13 cellular contexts compared by ENCODE assay signal in genomic region chr12:79685068-79685467, GRCh38. TPM values are rescaled to one million over a fixed set of nuclear protein-coding genes. Genes with fewer than 3 reads are reported as not detected.
DNase-seq lines count a peak whose midpoint lies in the region; ATAC-seq and TF ChIP-seq lines count a peak whose summit lies in the region.
"Had no signal": no experiment of that assay in that cellular context is flagged by ENCODE, and none has a peak within 500 bp of the region (broad histone marks: within the 10 kb centered on the region; RNA-seq: fewer than 3 reads in every experiment).

No MANE protein-coding gene starts in this region.

- TF ChIP-seq CTCF in SU-DHL-6 (IDR thresholded peaks at IDR 0.05; ENCODE audit: insufficient read depth, low read length, poor library complexity, severe bottlenecking): no peak
- TF ChIP-seq CTCF in smooth muscle cell (IDR thresholded peaks at IDR 0.05; ENCODE audit: borderline replicate concordance, insufficient read depth, poor library complexity, severe bottlenecking): no peak

- H2AFZ ChIP-seq in SU-DHL-6 (ENCODE audit: low read depth, low read length, severe bottlenecking) (no peak overlapping the region), smooth muscle cell (ENCODE audit: low read depth) (no peak overlapping the region)

- peaks cover 10% of the 10 kb centered on the region; the same call in 1 of the 2 replicates for H3F3A ChIP-seq in SU-DHL-6 (ENCODE audit: insufficient read depth)
- H3F3A ChIP-seq in smooth muscle cell (ENCODE audit: low read depth): peaks cover under 1% of the 10 kb centered on the region

- H4K20me1 ChIP-seq in SU-DHL-6 (ENCODE audit: low read depth, low read length) (peaks cover 56% of the 10 kb centered on the region), smooth muscle cell (ENCODE audit: low read depth) (peaks cover 49% of the 10 kb centered on the region)

- H3K4me2 ChIP-seq in SU-DHL-6 (ENCODE audit: low read depth, low read length, poor library complexity, severe bottlenecking): peak overlapping the region; percentile 76
- peak overlapping the region; percentile 85 for H3K4me2 ChIP-seq in smooth muscle cell
- H3K4me2 ChIP-seq: SK-N-SH had no signal

- no peak overlapping the region for H3K4me3 ChIP-seq in SU-DHL-6 (ENCODE audit: insufficient read depth, low read length, poor library complexity, severe bottlenecking)
- H3K4me3 ChIP-seq in smooth muscle cell: no peak overlapping the region

- H3K4me1 ChIP-seq in smooth muscle cell (ENCODE audit: low read depth): peaks cover 47% of the 10 kb centered on the region

- H3K27me3 ChIP-seq in SU-DHL-6 (ENCODE audit: low read length) (no peaks in the 10 kb centered on the region), smooth muscle cell (ENCODE audit: low read depth) (no peaks in the 10 kb centered on the region)

- H3K27ac ChIP-seq in SU-DHL-6 (ENCODE audit: low read depth, low read length) (no peak overlapping the region), smooth muscle cell (ENCODE audit: low read depth) (peak overlapping the region; percentile 98)

- no peak for ATAC-seq in HG03571 (IDR thresholded peaks at IDR 0.05; ENCODE audit: unreplicated experiment)
- ATAC-seq: stimulated activated naive CD8-positive, alpha-beta T cell treated with anti-CD3 and anti-CD28 coated beads, Interleukin-15, amount 100 ng/mL, for 72 hours had no signal

- peak; percentile 76 for DNase-seq in HCEC 1CT
- peak; percentile 35 for DNase-seq in fibroblast of peridontal ligament (ENCODE audit: extremely low read depth)
- no peak for DNase-seq in smooth muscle cell (lab: John Stamatoyannopoulos, UW; ENCODE audit: unreplicated experiment)
- no peak for DNase-seq in SIG-M5 (lab: John Stamatoyannopoulos, UW)
- DNase-seq in epidermal melanocyte (ENCODE audit: insufficient read length, low spot score): no peak
- DNase-seq: activated CD4-positive, CD25-positive, alpha-beta regulatory T cell treated with anti-CD3 and anti-CD28 coated beads, Interleukin-2, amount 50 U/mL, for 72 hours; DMS 273 treated with DMSO at 0.1 percent for 48 hours; NCI-H446; SK-N-SH; stimulated activated CD4-positive, alpha-beta T cell treated with anti-CD3 and anti-CD28 coated beads, Interleukin-4, amount 100 ng/mL, for 24 hours; stimulated activated naive CD8-positive, alpha-beta T cell treated with anti-CD3 and anti-CD28 coated beads, Interleukin-15, amount 100 ng/mL, for 72 hours had no signal

- peaks cover 96% of the 10 kb centered on the region for H3K79me2 ChIP-seq in SU-DHL-6 (ENCODE audit: insufficient read depth, low read length)
- peaks cover 96% of the 10 kb centered on the region for H3K79me2 ChIP-seq in smooth muscle cell (ENCODE audit: low read depth)

- H3K9me3 ChIP-seq in SU-DHL-6 (ENCODE audit: insufficient read depth, low read length): no peaks in the 10 kb centered on the region
- no peaks in the 10 kb centered on the region for H3K9me3 ChIP-seq in smooth muscle cell (replicated peaks; ENCODE audit: low read depth)
- H3K9me3 ChIP-seq: SK-N-SH had no signal

- H3K9ac ChIP-seq in SU-DHL-6 (ENCODE audit: low read length): no peak overlapping the region
- peak overlapping the region; percentile 79 for H3K9ac ChIP-seq in smooth muscle cell (ENCODE audit: low read depth)
- H3K9ac ChIP-seq: SK-N-SH had no signal

- 0% methylated on average over 1 of the region's 1 CpG for WGBS in smooth muscle cell (ENCODE audit: low lambda C conversion rate)

- H3K36me3 ChIP-seq in SU-DHL-6 (ENCODE audit: low read length): 0 out of 2 replicates have a peak, but pooled peaks cover 4% of the 10 kb centered on the region
- H3K36me3 ChIP-seq in smooth muscle cell (ENCODE audit: low read depth): no peaks in the 10 kb centered on the region

- no peaks in the 10 kb centered on the region for H3K9me2 ChIP-seq in SU-DHL-6 (replicated peaks; ENCODE audit: insufficient read depth, low read length)
- H3K9me2 ChIP-seq: SK-N-SH had no signal

RNA-seq across cellular contexts. Expression of gene PAWR, which starts 5.7 kb away (rescaled TPM):
- 45.4 and 59.7 TPM in 2 replicates for total RNA-seq in smooth muscle cell
- 33.1 and 64.1 TPM in 2 replicates for polyA plus RNA-seq in smooth muscle cell

Comparison
In these comparisons a context has a peak if more than half of its experiments do, and no peak if none do; other contexts are left out.
1. DNase-seq: peak in HCEC 1CT (single experiment) and fibroblast of peridontal ligament (single experiment); none in smooth muscle cell (single experiment), SIG-M5 (single experiment) and epidermal melanocyte (single experiment).